ENCODE assay signal across 22 cellular contexts in genomic region chr16:72991211-72991610, GRCh38. TPM values are rescaled to one million over a fixed set of nuclear protein-coding genes. Genes with fewer than 3 reads are reported as not detected.
A peak's percentile ranks its signal among the peaks of the same experiment; 100 is the strongest.
DNase-seq lines count a peak whose midpoint lies in the region; ATAC-seq, FAIRE-seq and TF ChIP-seq lines count a peak whose summit lies in the region.
"Had no signal": no experiment of that assay in that cellular context is flagged by ENCODE, and none has a peak within 500 bp of the region (broad histone marks: within the 10 kb centered on the region; RNA-seq: fewer than 3 reads in every experiment).

No MANE protein-coding gene starts in this region.

- H4K20me1 ChIP-seq in SK-N-SH (ENCODE audit: insufficient read depth) (peaks cover 10% of the 10 kb centered on the region; the same call in 1 of the 2 replicates), smooth muscle cell (ENCODE audit: low read depth) (peaks cover 51% of the 10 kb centered on the region)

- H3K9me3 ChIP-seq in Caco-2 (no peaks in the 10 kb centered on the region), SK-N-SH (no peaks in the 10 kb centered on the region), lower lobe of right lung (no peaks in the 10 kb centered on the region), smooth muscle cell (replicated peaks; ENCODE audit: low read depth) (no peaks in the 10 kb centered on the region), small intestine (ENCODE audit: control insufficient read depth, low read depth) (no peaks in the 10 kb centered on the region)
- H3K9me3 ChIP-seq: left lung, ovary had no signal

- no peak for TF ChIP-seq CTCF in Caco-2 (IDR thresholded peaks at IDR 0.05; ENCODE audit: insufficient read depth in 1 of 2, low read depth in 1 of 2, low read length in 1 of 2, severe bottlenecking in 1 of 2, unreplicated experiment in 1 of 2)
- TF ChIP-seq CTCF in SK-N-SH (IDR thresholded peaks at IDR 0.05) = no peak
- no peak for TF ChIP-seq CTCF in lower lobe of right lung (IDR thresholded peaks at IDR 0.05)
- no peak for TF ChIP-seq CTCF in smooth muscle cell (IDR thresholded peaks at IDR 0.05; ENCODE audit: borderline replicate concordance, insufficient read depth, poor library complexity, severe bottlenecking)

- BruUV-seq in Caco-2 (replicated peaks; lab: Mats Ljungman, UMichigan) = no TSS peak

- H3K36me3 ChIP-seq in Caco-2 (ENCODE audit: control insufficient read depth, insufficient read depth, low read length) = no peaks in the 10 kb centered on the region
- no peaks in the 10 kb centered on the region for H3K36me3 ChIP-seq in SK-N-SH (replicated peaks in 1 of 2; ENCODE audit: control insufficient read depth in 1 of 2, insufficient read depth in 2 of 2, low read length in 1 of 2)
- H3K36me3 ChIP-seq in lower lobe of right lung = no peaks in the 10 kb centered on the region
- no peaks in the 10 kb centered on the region for H3K36me3 ChIP-seq in smooth muscle cell (ENCODE audit: low read depth)
- H3K36me3 ChIP-seq in small intestine (ENCODE audit: control insufficient read depth in 2 of 2, insufficient read depth in 2 of 2, low read length in 2 of 2) = no peaks in the 10 kb centered on the region
- H3K36me3 ChIP-seq: left lung, ovary, WERI-Rb-1 had no signal

- no peak overlapping the region for H3K4me3 ChIP-seq in Caco-2 (ENCODE audit: low read depth, low read length)
- H3K4me3 ChIP-seq in SK-N-SH (ENCODE audit: low read depth in 2 of 2, low read length in 1 of 2) = no peak overlapping the region
- no peak overlapping the region for H3K4me3 ChIP-seq in lower lobe of right lung
- H3K4me3 ChIP-seq in smooth muscle cell = no peak overlapping the region
- no peak overlapping the region for H3K4me3 ChIP-seq in small intestine (ENCODE audit: low read depth in 1 of 2, low read length in 2 of 2)
- H3K4me3 ChIP-seq: K562, left lung, ovary had no signal

- H3F3A ChIP-seq in SK-N-SH (replicated peaks; ENCODE audit: insufficient read depth) (peaks cover 29% of the 10 kb centered on the region), smooth muscle cell (ENCODE audit: low read depth) (peaks cover 6% of the 10 kb centered on the region)

- H3K27me3 Mint-ChIP-seq in Caco-2 (ENCODE audit: insufficient read depth, unreplicated experiment) = no peaks in the 10 kb centered on the region
- H3K27me3 Mint-ChIP-seq: activated naive CD4-positive, alpha-beta T cell treated with anti-CD3 and anti-CD28 coated beads, Interleukin-2, amount 10 ng/mL, durations not matched to agents 7 days and 5 days had no signal

- H3K4me3 Mint-ChIP-seq in Caco-2 (ENCODE audit: unreplicated experiment) = no peak overlapping the region
- H3K4me3 Mint-ChIP-seq: activated naive CD4-positive, alpha-beta T cell treated with anti-CD3 and anti-CD28 coated beads, Interleukin-2, amount 10 ng/mL, durations not matched to agents 7 days and 5 days had no signal

- no peak for ATAC-seq in lower lobe of right lung
- ATAC-seq: K562, left lung had no signal

- WGBS in SK-N-SH (ENCODE audit: low lambda C conversion rate) = 38% methylated on average over 2 of the region's 2 CpGs
- 36% methylated on average over 2 of the region's 2 CpGs for WGBS in smooth muscle cell (ENCODE audit: low lambda C conversion rate)
- 80 to 86% (median 85%) methylated on average over 2 of the region's 2 CpGs for WGBS in small intestine, 3 donors

- CTCF ChIA-PET in Caco-2 (lab: Charles Lee) (no interaction called here), SK-N-SH (lab: Yijun Ruan, JAX) (no interaction called here)

- H3K9me2 ChIP-seq in SK-N-SH = no peaks in the 10 kb centered on the region

- intact Hi-C loops in Caco-2 (cut with micrococcal nuclease; ENCODE audit: unreplicated experiment) = no loop called here
- intact Hi-C loops in lower lobe of right lung (cut with DNase I) = no loop called here

- FAIRE-seq in small intestine (lab: Jason Lieb, UNC) = no peak
- FAIRE-seq: colon, K562 had no signal

- H3K79me2 ChIP-seq in SK-N-SH (ENCODE audit: insufficient read depth) (peaks cover 89% of the 10 kb centered on the region), smooth muscle cell (ENCODE audit: low read depth) (peaks cover 78% of the 10 kb centered on the region)

- no peak overlapping the region for H2AFZ ChIP-seq in SK-N-SH (ENCODE audit: low read depth)
- H2AFZ ChIP-seq in smooth muscle cell (ENCODE audit: low read depth) = no peak overlapping the region

- H3K27me3 ChIP-seq in Caco-2 (replicated peaks; ENCODE audit: control insufficient read depth, insufficient read depth, low read length) (no peaks in the 10 kb centered on the region), SK-N-SH (ENCODE audit: insufficient read depth) (no peaks in the 10 kb centered on the region), lower lobe of right lung (ENCODE audit: low read depth) (no peaks in the 10 kb centered on the region), smooth muscle cell (ENCODE audit: low read depth) (no peaks in the 10 kb centered on the region), small intestine (ENCODE audit: control insufficient read depth in 2 of 2, insufficient read depth in 2 of 2, low read length in 2 of 2) (no peaks in the 10 kb centered on the region)
- H3K27me3 ChIP-seq: left lung, ovary had no signal

- DNase-seq in Caco-2 (no peak), SK-N-SH (no peak), lower lobe of right lung (no peak), smooth muscle cell (lab: John Stamatoyannopoulos, UW; ENCODE audit: unreplicated experiment) (no peak), small intestine (no peak), germinal center (ENCODE audit: low spot score) (no peak), NCI-H2171 treated with DMSO at 0.1 percent for 48 hours (lab: John Stamatoyannopoulos, UW) (no peak), substantia nigra (lab: John Stamatoyannopoulos, UW) (no peak)
- DNase-seq: activated CD4-positive, alpha-beta T cell treated with anti-CD3 and anti-CD28 coated beads, Interleukin-2, amount 50 U/mL, for 4 hours; activated naive CD4-positive, alpha-beta T cell treated with anti-CD3 and anti-CD28 coated beads, Interleukin-2, amount 10 ng/mL, durations not matched to agents 7 days and 5 days; aorta; COR-L47; left lung; MV-4-11; NCI-H2029 treated with DMSO at 0.1 percent for 48 hours; NCI-H510A; ovary; Right ventricle myocardium superior; T-helper 1 cell; WERI-Rb-1 had no signal

- TF ChIP-seq RAD21 in SK-N-SH (IDR thresholded peaks at IDR 0.05; ENCODE audit: low read length) = no peak

- peaks cover 73% of the 10 kb centered on the region for H3K4me1 Mint-ChIP-seq in Caco-2 (ENCODE audit: low read depth, unreplicated experiment)
- H3K4me1 Mint-ChIP-seq: activated naive CD4-positive, alpha-beta T cell treated with anti-CD3 and anti-CD28 coated beads, Interleukin-2, amount 10 ng/mL, durations not matched to agents 7 days and 5 days had no signal

- H3K4me1 ChIP-seq in Caco-2 (peaks cover 75% of the 10 kb centered on the region), SK-N-SH (ENCODE audit: control insufficient read depth in 1 of 2, insufficient read depth in 2 of 2, low read depth in 1 of 2, low read length in 1 of 2) (peaks cover 38 to 41% of the 10 kb centered on the region in 2 experiments; a peak in 3 of 4 replicates), lower lobe of right lung (peaks cover 65% of the 10 kb centered on the region), smooth muscle cell (ENCODE audit: low read depth) (peaks cover 48% of the 10 kb centered on the region), small intestine (ENCODE audit: control insufficient read depth in 2 of 2, insufficient read depth in 1 of 2, low read depth in 1 of 2, low read length in 1 of 2) (peaks cover 0 to 8% of the 10 kb centered on the region in 2 donors)

- H3K36me3 Mint-ChIP-seq in Caco-2 (ENCODE audit: insufficient read depth, unreplicated experiment) = no peaks in the 10 kb centered on the region
- H3K36me3 Mint-ChIP-seq: activated naive CD4-positive, alpha-beta T cell treated with anti-CD3 and anti-CD28 coated beads, Interleukin-2, amount 10 ng/mL, durations not matched to agents 7 days and 5 days had no signal

- H3K27ac Mint-ChIP-seq in Caco-2 (ENCODE audit: unreplicated experiment) = peak overlapping the region; percentile 86
- H3K27ac Mint-ChIP-seq: activated naive CD4-positive, alpha-beta T cell treated with anti-CD3 and anti-CD28 coated beads, Interleukin-2, amount 10 ng/mL, durations not matched to agents 7 days and 5 days had no signal

- POLR2A ChIA-PET in Caco-2 (lab: Charles Lee) (no interaction called here), SK-N-SH (lab: Yijun Ruan, JAX) (no interaction called here)

- peak overlapping the region; percentile 14; the same call in 1 of the 2 replicates for H3K9ac ChIP-seq in SK-N-SH
- H3K9ac ChIP-seq in smooth muscle cell (ENCODE audit: low read depth) = peak overlapping the region; percentile 31

- H3K4me2 ChIP-seq in SK-N-SH (peak overlapping the region; percentile 83; the same call in 1 of the 2 replicates), smooth muscle cell (peak overlapping the region; percentile 73)

- no peak for TF ChIP-seq EP300 in SK-N-SH (IDR thresholded peaks at IDR 0.05; ENCODE audit: borderline replicate concordance in 1 of 2, low read depth in 1 of 2, low read length in 1 of 2)

- no peaks in the 10 kb centered on the region for H3K9me3 Mint-ChIP-seq in Caco-2 (ENCODE audit: unreplicated experiment)
- H3K9me3 Mint-ChIP-seq: activated naive CD4-positive, alpha-beta T cell treated with anti-CD3 and anti-CD28 coated beads, Interleukin-2, amount 10 ng/mL, durations not matched to agents 7 days and 5 days had no signal

- H3K27ac ChIP-seq in SK-N-SH (ENCODE audit: low read depth in 2 of 2, low read length in 1 of 2) (peak overlapping the region in 1 of 2 experiments; percentile 95; a peak in 2 of 4 replicates), lower lobe of right lung (peak overlapping the region; percentile 46), smooth muscle cell (ENCODE audit: low read depth) (peak overlapping the region; percentile 79), small intestine (ENCODE audit: low read depth in 1 of 2, low read length in 1 of 2) (no peak overlapping the region), substantia nigra (ENCODE audit: low read depth, low read length, poor library complexity, severe bottlenecking) (no peak overlapping the region)
- H3K27ac ChIP-seq: ovary, WERI-Rb-1 had no signal

TF ChIP-seq in SK-N-SH, 30 proteins besides CTCF, POLR2A, EP300 and RAD21 (continues in another document):
- TF ChIP-seq SMC3 (IDR thresholded peaks at IDR 0.05; ENCODE audit: low read depth, low read length) = no peak
- TF ChIP-seq, protein P1, sequence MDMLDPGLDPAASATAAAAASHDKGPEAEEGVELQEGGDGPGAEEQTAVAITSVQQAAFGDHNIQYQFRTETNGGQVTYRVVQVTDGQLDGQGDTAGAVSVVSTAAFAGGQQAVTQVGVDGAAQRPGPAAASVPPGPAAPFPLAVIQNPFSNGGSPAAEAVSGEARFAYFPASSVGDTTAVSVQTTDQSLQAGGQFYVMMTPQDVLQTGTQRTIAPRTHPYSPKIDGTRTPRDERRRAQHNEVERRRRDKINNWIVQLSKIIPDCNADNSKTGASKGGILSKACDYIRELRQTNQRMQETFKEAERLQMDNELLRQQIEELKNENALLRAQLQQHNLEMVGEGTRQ (IDR thresholded peaks at IDR 0.05; ENCODE audit: borderline replicate concordance, low read depth, low read length) = no peak

RNA-seq across cellular contexts. Expression of gene ZFHX3, which starts 56.7 kb away (rescaled TPM):
- 39.9 TPM in 2 replicates for total RNA-seq in Caco-2 (2022)
- 1.9 and 2.0 TPM in 2 replicates for polyA plus RNA-seq in SK-N-SH (2012; rRNA removed)
- polyA plus RNA-seq in SK-N-SH (2012; cell fraction: cytosol; rRNA removed) = 1.9 and 2.0 TPM in 2 replicates
- 4.1 and 5.0 TPM in 2 replicates for polyA plus RNA-seq in SK-N-SH (2012; cell fraction: nucleus; rRNA removed)
- 29.3 TPM for total RNA-seq in lower lobe of right lung
- 6.5 and 9.8 TPM in 2 replicates for total RNA-seq in smooth muscle cell
- 3.1 and 5.0 TPM in 2 replicates for polyA plus RNA-seq in smooth muscle cell
- polyA plus RNA-seq in small intestine = 1 to 10 TPM in 1 of 3 donors, under 1 TPM in 2; 0.45 to 4.9 (median 0.54) TPM

Comparison
In these comparisons a context has a peak if more than half of its experiments do, and no peak if none do; other contexts are left out.
1. H3K27ac ChIP-seq: peak in lower lobe of right lung (single experiment) and smooth muscle cell (single experiment); none in small intestine (0 of 2) and substantia nigra (single experiment).